9 cellular contexts compared by ENCODE assay signal in the genomic region with DNA sequence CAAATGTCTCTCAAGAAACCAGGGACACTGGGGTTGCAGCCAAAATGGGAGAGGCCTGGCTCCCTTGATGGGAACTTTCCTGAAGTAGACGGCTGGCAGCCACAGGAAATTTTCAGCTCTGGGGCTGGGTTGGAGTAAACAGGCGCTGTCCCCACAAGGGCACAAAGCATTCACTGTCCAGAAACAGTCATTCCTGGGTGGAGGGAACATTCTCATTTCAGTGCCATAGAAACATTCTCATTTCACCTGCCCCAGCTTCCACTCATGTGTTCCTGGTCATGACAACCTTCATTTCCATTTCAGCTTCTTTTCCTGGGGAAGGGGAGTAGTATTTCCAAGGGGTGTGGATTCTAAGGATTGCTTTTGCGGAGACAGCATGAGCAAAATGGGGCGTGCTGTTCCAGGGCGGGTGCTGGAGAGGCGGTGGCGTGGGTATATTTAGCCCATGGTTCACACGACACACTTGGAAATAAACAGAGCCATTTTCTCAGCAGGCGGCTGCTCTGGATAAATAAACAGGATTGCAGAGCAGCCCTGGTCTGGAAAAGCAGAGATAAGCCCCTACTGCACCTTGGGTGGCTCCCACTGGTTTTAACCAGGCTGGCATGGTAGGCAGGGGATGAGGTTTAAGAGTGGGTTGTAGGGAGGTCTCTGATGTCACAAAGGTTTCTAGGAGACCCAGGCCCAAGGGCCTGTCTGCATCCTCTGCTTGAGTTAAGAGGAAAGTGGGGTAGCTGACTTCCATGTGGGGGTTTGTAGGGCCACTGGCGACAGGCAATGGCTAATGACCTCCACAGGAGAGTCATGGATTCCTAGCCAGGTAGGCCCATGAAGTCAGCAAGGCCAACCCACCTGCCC. TPM values are rescaled to one million over a fixed set of nuclear protein-coding genes. Genes with fewer than 3 reads are reported as not detected.
DNase-seq lines count a peak whose midpoint lies in the region; ATAC-seq and TF ChIP-seq lines count a peak whose summit lies in the region.
"Had no signal": no experiment of that assay in that cellular context is flagged by ENCODE, and none has a peak within 500 bp of the region (broad histone marks: within the 10 kb centered on the region; RNA-seq: fewer than 3 reads in every experiment).

No MANE protein-coding gene starts in this region.

- H3K27ac ChIP-seq in breast epithelium (peak overlapping the region; percentile 92 to 95), lower lobe of right lung (peak overlapping the region; percentile 74), tibial artery (peak overlapping the region; percentile 88 to 97)

- peak; percentile 34 for DNase-seq in NCI-H2107 (lab: John Stamatoyannopoulos, UW)
- DNase-seq in NCI-H2107 treated with DMSO at 0.1 percent for 48 hours (lab: John Stamatoyannopoulos, UW; ENCODE audit: unreplicated experiment) = no peak
- DNase-seq in breast epithelium (ENCODE audit: low spot score in 2 of 2) = peak; percentile 67 to 86
- DNase-seq in lower lobe of right lung = peak; percentile 70
- peak; percentile 85 to 94 for DNase-seq in tibial artery
- no peak for DNase-seq in HuH-7.5 (ENCODE audit: low spot score)

- H3K36me3 ChIP-seq in breast epithelium (no peaks in the 10 kb centered on the region), lower lobe of right lung (peaks cover 8% of the 10 kb centered on the region), tibial artery (peaks cover 4 to 9% (median 5%) of the 10 kb centered on the region in 3 donors)

- H3K4me3 ChIP-seq in breast epithelium = no peak overlapping the region
- H3K4me3 ChIP-seq in lower lobe of right lung = peak overlapping the region; percentile 13
- H3K4me3 ChIP-seq in tibial artery = peak overlapping the region in 1 of 2 donors; percentile 1

- ATAC-seq in lower lobe of right lung (peak; percentile 26 to 71), GM19035 (IDR thresholded peaks at IDR 0.05; ENCODE audit: unreplicated experiment) (no peak), HG03045 (IDR thresholded peaks at IDR 0.05; ENCODE audit: unreplicated experiment) (no peak)

- peaks cover 10 to 34% of the 10 kb centered on the region in 2 donors for H3K4me1 ChIP-seq in breast epithelium
- H3K4me1 ChIP-seq in lower lobe of right lung = peaks cover 97% of the 10 kb centered on the region
- peaks cover 6 to 100% (median 90%) of the 10 kb centered on the region in 4 donors for H3K4me1 ChIP-seq in tibial artery

- no peak for TF ChIP-seq POLR2A in breast epithelium (IDR thresholded peaks at IDR 0.05)

- H3K27me3 ChIP-seq in breast epithelium (no peaks in the 10 kb centered on the region), lower lobe of right lung (ENCODE audit: low read depth) (no peaks in the 10 kb centered on the region), tibial artery (no peaks in the 10 kb centered on the region)

- intact Hi-C loops in breast epithelium (cut with DNase I; ENCODE audit: low total_unique reads) (no loop called here), lower lobe of right lung (cut with DNase I) (no loop called here), tibial artery (cut with DNase I; ENCODE audit: low total_unique reads) (no loop called here)

- H3K9me3 ChIP-seq in breast epithelium = no peaks in the 10 kb centered on the region
- H3K9me3 ChIP-seq in lower lobe of right lung = no peaks in the 10 kb centered on the region
- no peaks in the 10 kb centered on the region for H3K9me3 ChIP-seq in tibial artery

- peak in 1 of 3 donors; percentile 8 for TF ChIP-seq CTCF in breast epithelium (IDR thresholded peaks at IDR 0.05)
- no peak for TF ChIP-seq CTCF in lower lobe of right lung (IDR thresholded peaks at IDR 0.05)
- TF ChIP-seq CTCF in tibial artery (IDR thresholded peaks at IDR 0.05) = no peak

RNA-seq across cellular contexts. Expression of a gene that starts 32.9 kb away (rescaled TPM):
- 1 to 10 TPM in 1 of 3 donors, not detected in 2; 5.3 TPM for total RNA-seq in breast epithelium
- 17.1 TPM for total RNA-seq in lower lobe of right lung
- total RNA-seq: RPMI7951 had no signal

RNA-seq across cellular contexts. Expression of a gene that starts 52.1 kb away (rescaled TPM):
- total RNA-seq in breast epithelium (100 to 1,000 TPM in 2 of 3 donors, 10 to 100 TPM in 1; 95.1 to 124 (median 117) TPM), lower lobe of right lung (126 TPM)

Comparison
In these comparisons a context has a peak if more than half of its experiments do, and no peak if none do; other contexts are left out.
1. DNase-seq: peak in NCI-H2107 (single experiment), breast epithelium (2 of 2), lower lobe of right lung (single experiment) and tibial artery (2 of 2); none in NCI-H2107 treated with DMSO at 0.1 percent for 48 hours (single experiment) and HuH-7.5 (single experiment).
2. ATAC-seq: peak in lower lobe of right lung (2 of 2); none in GM19035 (single experiment) and HG03045 (single experiment).
3. Peak in every context shown above with its lines, with median percentiles within 50 percentile points of each other: H3K27ac ChIP-seq.